ENCODE assay signal across 22 cellular contexts in genomic region chr4:8768357-8768999, GRCh38.
A peak's percentile ranks its signal among the peaks of the same experiment; 100 is the strongest.
DNase-seq lines count a peak whose midpoint lies in the region; ATAC-seq and TF ChIP-seq lines count a peak whose summit lies in the region.
"Had no signal": no experiment of that assay in that cellular context is flagged by ENCODE, and none has a peak within 500 bp of the region (broad histone marks: within the 10 kb centered on the region; RNA-seq: fewer than 3 reads in every experiment).

No MANE protein-coding gene starts in this region.

- no peaks in the 10 kb centered on the region for H4K20me1 ChIP-seq in SK-N-SH (ENCODE audit: insufficient read depth)

- H3F3A ChIP-seq in SK-N-SH (replicated peaks; ENCODE audit: insufficient read depth) = no peaks in the 10 kb centered on the region

- peak overlapping the region; percentile 48 for H3K18ac ChIP-seq in neuronal stem cell (ENCODE audit: low read length)

- no peak overlapping the region for H3K27ac Mint-ChIP-seq in natural killer cell treated with Interleukin-12 subunit alpha and Interleukin-12 subunit beta and Interleukin-15 and Interleukin-18, amount 100 ng/mL, for 72 hours
- no peak overlapping the region for H3K27ac Mint-ChIP-seq in natural killer cell
- H3K27ac Mint-ChIP-seq: H9 had no signal

- H3K27ac ChIP-seq in SK-N-SH (ENCODE audit: low read depth in 2 of 2, low read length in 1 of 2) (no peak overlapping the region), neuronal stem cell (replicated peaks; ENCODE audit: low read length) (no peak overlapping the region), aorta (ENCODE audit: low read depth in 1 of 2, low read length in 2 of 2) (no peak overlapping the region)
- H3K27ac ChIP-seq: 22Rv1, PC-9, RWPE1 had no signal

- POLR2A ChIA-PET in SK-N-SH (lab: Yijun Ruan, JAX) = no interaction called here

- no peaks in the 10 kb centered on the region for H3K9me2 ChIP-seq in SK-N-SH

- no peaks in the 10 kb centered on the region for H3K4me1 Mint-ChIP-seq in natural killer cell treated with Interleukin-12 subunit alpha and Interleukin-12 subunit beta and Interleukin-15 and Interleukin-18, amount 100 ng/mL, for 72 hours (ENCODE audit: low read depth in 2 of 2)
- H3K4me1 Mint-ChIP-seq in natural killer cell = no peaks in the 10 kb centered on the region
- H3K4me1 Mint-ChIP-seq: IgD-negative memory B cell had no signal

- no peak for TF ChIP-seq RAD21 in SK-N-SH (IDR thresholded peaks at IDR 0.05; ENCODE audit: low read length)

- H3K4me3 Mint-ChIP-seq in natural killer cell treated with Interleukin-12 subunit alpha and Interleukin-12 subunit beta and Interleukin-15 and Interleukin-18, amount 100 ng/mL, for 72 hours = no peak overlapping the region
- no peak overlapping the region for H3K4me3 Mint-ChIP-seq in natural killer cell
- H3K4me3 Mint-ChIP-seq: H9, IgD-negative memory B cell had no signal

- CTCF ChIA-PET in SK-N-SH (lab: Yijun Ruan, JAX) = no interaction called here

- intact Hi-C loops in natural killer cell (cut with micrococcal nuclease) = no loop called here
- intact Hi-C loops in aorta (cut with DNase I) = no loop called here

- H3K27me3 Mint-ChIP-seq in natural killer cell treated with Interleukin-12 subunit alpha and Interleukin-12 subunit beta and Interleukin-15 and Interleukin-18, amount 100 ng/mL, for 72 hours = no peaks in the 10 kb centered on the region
- peaks cover 0 to 2% of the 10 kb centered on the region in 2 donors for H3K27me3 Mint-ChIP-seq in natural killer cell (ENCODE audit: low read depth in 2 of 2)

- peak overlapping the region; percentile 58 for H2AK5ac ChIP-seq in neuronal stem cell (ENCODE audit: low read depth, low read length)

- DNase-seq in SK-N-SH (peak; percentile 19), natural killer cell (no peak), neuronal stem cell (ENCODE audit: low spot score) (no peak), aorta (peak; percentile 27 to 56), MV-4-11 (lab: John Stamatoyannopoulos, UW) (no peak)
- DNase-seq in natural killer cell treated with Interleukin-12 subunit alpha and Interleukin-12 subunit beta and Interleukin-15 and Interleukin-18, amount 100 ng/mL, for 72 hours (ENCODE audit: low spot score) = peak; percentile 60
- DNase-seq: AML-193, DMS79 treated with DMSO at 0.1 percent for 48 hours, H9, Kasumi-1, MG63, NCI-H1092, NCI-H146, NCI-H2029 treated with DMSO at 0.1 percent for 48 hours, NCI-H2171, NCI-H526, PC-9 had no signal

- TF ChIP-seq EP300 in SK-N-SH (IDR thresholded peaks at IDR 0.05; ENCODE audit: borderline replicate concordance in 1 of 2, low read depth in 1 of 2, low read length in 1 of 2) = no peak

- ATAC-seq in SK-N-SH treated with all-trans-retinoic acid at 6 μM for 48 hours = no peak
- ATAC-seq in natural killer cell treated with Interleukin-12 subunit alpha and Interleukin-12 subunit beta and Interleukin-15 and Interleukin-18, amount 100 ng/mL, for 72 hours = no peak
- no peak for ATAC-seq in natural killer cell
- ATAC-seq in aorta (ENCODE audit: low FRiP score) = no peak
- ATAC-seq in GM21825 (IDR thresholded peaks at IDR 0.05; ENCODE audit: unreplicated experiment) = no peak

- H3K79me1 ChIP-seq in neuronal stem cell (ENCODE audit: low read depth, low read length) = no peaks in the 10 kb centered on the region

- TF ChIP-seq CTCF in SK-N-SH (IDR thresholded peaks at IDR 0.05) = no peak
- TF ChIP-seq CTCF in natural killer cell (IDR thresholded peaks at IDR 0.05) = no peak

- H3K9me3 ChIP-seq in SK-N-SH (no peaks in the 10 kb centered on the region), neuronal stem cell (replicated peaks in 1 of 2; ENCODE audit: control insufficient read depth in 2 of 2, insufficient read depth in 1 of 2, low read depth in 1 of 2, low read length in 2 of 2) (no peaks in the 10 kb centered on the region), aorta (ENCODE audit: control insufficient read depth, low read length) (no peaks in the 10 kb centered on the region)
- H3K9me3 ChIP-seq: MG63 had no signal

- H2BK5ac ChIP-seq in neuronal stem cell (ENCODE audit: low read length) = no peak overlapping the region

- no peaks in the 10 kb centered on the region for H3K36me3 ChIP-seq in SK-N-SH (replicated peaks in 1 of 2; ENCODE audit: control insufficient read depth in 1 of 2, insufficient read depth in 2 of 2, low read length in 1 of 2)
- no peaks in the 10 kb centered on the region for H3K36me3 ChIP-seq in neuronal stem cell (replicated peaks in 1 of 2; ENCODE audit: control insufficient read depth in 2 of 2, insufficient read depth in 2 of 2, low read length in 2 of 2)
- H3K36me3 ChIP-seq in aorta (ENCODE audit: control insufficient read depth in 1 of 2, insufficient read depth in 2 of 2, low read length in 1 of 2) = no peaks in the 10 kb centered on the region
- H3K36me3 ChIP-seq: MG63 had no signal

- WGBS in SK-N-SH (ENCODE audit: low lambda C conversion rate) = 66% methylated on average over 20 of the region's 20 CpGs
- no CpG with 5 or more reads among the region's 20 CpGs for WGBS in neuronal stem cell (ENCODE audit: extremely low coverage in 2 of 2, insufficient read length in 2 of 2, insufficient replicate concordance in 1 of 2), 2 donors
- 87 to 88% methylated on average over 20 of the region's 20 CpGs for WGBS in aorta, 2 donors

- no peak overlapping the region for H2BK12ac ChIP-seq in neuronal stem cell (ENCODE audit: low read length)

- no peak overlapping the region for H2AFZ ChIP-seq in SK-N-SH (ENCODE audit: low read depth)
- no peak overlapping the region for H2AFZ ChIP-seq in neuronal stem cell (ENCODE audit: low read length)
- H2AFZ ChIP-seq: PC-9 had no signal

- no peak overlapping the region for H3K4me3 ChIP-seq in SK-N-SH (ENCODE audit: low read depth in 2 of 2, low read length in 1 of 2)
- H3K4me3 ChIP-seq in neuronal stem cell (ENCODE audit: low read length in 2 of 2) = no peak overlapping the region
- no peak overlapping the region for H3K4me3 ChIP-seq in aorta (ENCODE audit: low read length in 2 of 2)
- H3K4me3 ChIP-seq: MG63, PC-9 had no signal

- no peak overlapping the region for H2BK120ac ChIP-seq in neuronal stem cell (ENCODE audit: low read depth, low read length)

- peak overlapping the region; percentile 43 for H4K8ac ChIP-seq in neuronal stem cell (ENCODE audit: low read depth, low read length)

- H3K9me3 Mint-ChIP-seq in natural killer cell treated with Interleukin-12 subunit alpha and Interleukin-12 subunit beta and Interleukin-15 and Interleukin-18, amount 100 ng/mL, for 72 hours = no peaks in the 10 kb centered on the region
- no peaks in the 10 kb centered on the region for H3K9me3 Mint-ChIP-seq in natural killer cell

- H3K23ac ChIP-seq in neuronal stem cell (ENCODE audit: low read depth, low read length, poor library complexity) = no peak overlapping the region

- H3K27me3 ChIP-seq in SK-N-SH (ENCODE audit: insufficient read depth) (no peaks in the 10 kb centered on the region), neuronal stem cell (ENCODE audit: control insufficient read depth in 3 of 3, insufficient read depth in 3 of 3, low read depth in 1 of 3, low read length in 3 of 3) (peaks cover 0 to 9% (median 0%) of the 10 kb centered on the region in 3 experiments), aorta (ENCODE audit: control insufficient read depth in 1 of 2, insufficient read depth in 2 of 2, low read length in 1 of 2) (no peaks in the 10 kb centered on the region)
- H3K27me3 ChIP-seq: MG63 had no signal

- H3K4me2 ChIP-seq in SK-N-SH (no peak overlapping the region), neuronal stem cell (ENCODE audit: insufficient read depth, low read length, poor library complexity, severe bottlenecking) (no peak overlapping the region)
- H3K4me2 ChIP-seq: PC-9 had no signal

- H3K79me2 ChIP-seq in SK-N-SH (ENCODE audit: insufficient read depth) = no peaks in the 10 kb centered on the region

- H4K91ac ChIP-seq in neuronal stem cell (ENCODE audit: low read depth, low read length, poor library complexity) = no peak overlapping the region

- no peak overlapping the region for H3K9ac ChIP-seq in SK-N-SH
- H3K9ac ChIP-seq in neuronal stem cell (ENCODE audit: low read depth, low read length, poor library complexity) = no peak overlapping the region

- no peaks in the 10 kb centered on the region for H3K36me3 Mint-ChIP-seq in natural killer cell treated with Interleukin-12 subunit alpha and Interleukin-12 subunit beta and Interleukin-15 and Interleukin-18, amount 100 ng/mL, for 72 hours
- H3K36me3 Mint-ChIP-seq in natural killer cell = no peaks in the 10 kb centered on the region

- no peak overlapping the region for H3K4ac ChIP-seq in neuronal stem cell (ENCODE audit: low read length)

- peaks cover 0 to 12% of the 10 kb centered on the region in 2 experiments; a peak in 1 of 4 replicates for H3K4me1 ChIP-seq in SK-N-SH (ENCODE audit: control insufficient read depth in 1 of 2, insufficient read depth in 2 of 2, low read depth in 1 of 2, low read length in 1 of 2)
- peaks cover 0 to 5% of the 10 kb centered on the region in 2 donors for H3K4me1 ChIP-seq in neuronal stem cell (ENCODE audit: control insufficient read depth in 2 of 2, insufficient read depth in 1 of 2, low read depth in 1 of 2, low read length in 2 of 2)
- H3K4me1 ChIP-seq in aorta (ENCODE audit: control insufficient read depth in 1 of 2, insufficient read depth in 2 of 2, low read length in 2 of 2) = no peaks in the 10 kb centered on the region

- H2BK15ac ChIP-seq in neuronal stem cell (ENCODE audit: low read length) = no peak overlapping the region

- no peak overlapping the region for H3K14ac ChIP-seq in neuronal stem cell (ENCODE audit: low read length)

TF ChIP-seq in SK-N-SH, 30 proteins besides CTCF, POLR2A, EP300 and RAD21 (continues in another document):
- no peak for TF ChIP-seq TAF1 (IDR thresholded peaks at IDR 0.05; ENCODE audit: borderline replicate concordance, low read depth, low read length)
- TF ChIP-seq EZH2phosphoT487 (IDR thresholded peaks at IDR 0.05; ENCODE audit: borderline replicate concordance, low read depth) = no peak
- TF ChIP-seq RFX5 (IDR thresholded peaks at IDR 0.05; ENCODE audit: low read length) = no peak

TF ChIP-seq in SK-N-SH treated with all-trans-retinoic acid at 6 μM for 48 hours, 23 proteins besides CTCF, POLR2A, EP300 and RAD21 (continues in another document):
- TF ChIP-seq ZNF565 (CRISPR knock-in tag; conservative IDR thresholded peaks at IDR 0.05; ENCODE audit: low read depth) (no peak), ZC3H10 (CRISPR knock-in tag; IDR thresholded peaks at IDR 0.05) (no peak), TCF4 (CRISPR knock-in tag; IDR thresholded peaks at IDR 0.05; ENCODE audit: borderline replicate concordance) (no peak), CREB5 (CRISPR knock-in tag; IDR thresholded peaks at IDR 0.05; ENCODE audit: low read depth) (no peak), ZFP3 (CRISPR knock-in tag; IDR thresholded peaks at IDR 0.05) (no peak)

Comparison
In these comparisons a context has a peak if more than half of its experiments do, and no peak if none do; other contexts are left out.
1. DNase-seq: peak in SK-N-SH (single experiment), natural killer cell treated with Interleukin-12 subunit alpha and Interleukin-12 subunit beta and Interleukin-15 and Interleukin-18, amount 100 ng/mL, for 72 hours (single experiment) and aorta (2 of 2); none in natural killer cell (single experiment), neuronal stem cell (single experiment) and MV-4-11 (single experiment).